12 cellular contexts compared by ENCODE assay signal in the genomic region with DNA sequence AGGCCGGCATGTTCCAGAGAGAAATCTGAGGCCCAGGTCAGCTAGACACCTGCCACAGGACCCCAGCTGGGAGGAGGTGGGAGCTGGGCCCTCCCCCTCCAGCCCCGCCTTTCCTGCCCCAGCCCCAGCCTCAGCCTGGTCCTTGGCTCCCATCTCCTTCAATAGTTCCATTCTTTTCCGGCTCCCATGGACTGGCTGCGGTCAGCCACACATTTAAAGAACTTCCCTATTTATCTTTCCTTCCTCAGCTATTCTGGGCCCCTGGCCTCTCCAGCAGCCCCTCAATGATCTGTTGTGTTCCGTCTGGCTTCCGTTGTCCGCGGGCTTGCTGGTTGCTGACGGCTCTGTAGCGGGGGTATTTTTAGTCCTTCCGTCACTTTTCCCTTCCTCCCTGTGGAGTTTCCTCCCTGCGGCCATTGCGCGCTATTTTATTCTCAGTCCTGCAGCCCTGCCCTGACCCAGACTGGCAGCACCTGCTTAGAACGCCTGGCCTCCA.
DNase-seq lines count a peak whose midpoint lies in the region; ATAC-seq lines count a peak whose summit lies in the region.
"Had no signal": no experiment of that assay in that cellular context is flagged by ENCODE, and none has a peak within 500 bp of the region (broad histone marks: within the 10 kb centered on the region; RNA-seq: fewer than 3 reads in every experiment).

No MANE protein-coding gene starts in this region.

- DNase-seq in stimulated activated naive CD8-positive, alpha-beta T cell treated with anti-CD3 and anti-CD28 coated beads, Interleukin-15, Interleukin-2, amounts not matched to agents 100 U/mL and 50 U/mL, for 24 hours: no peak
- DNase-seq in epidermal melanocyte (ENCODE audit: insufficient read length, low spot score): peak; percentile 93
- DNase-seq in midbrain (lab: John Stamatoyannopoulos, UW): peak; percentile 63
- no peak for DNase-seq in NCI-H510A (lab: John Stamatoyannopoulos, UW)
- no peak for DNase-seq in MG63
- no peak for DNase-seq in activated gamma-delta T cell (lab: John Stamatoyannopoulos, UW)
- DNase-seq: activated naive CD4-positive, alpha-beta T cell treated with Interleukin-2 at 50 U/mL for 16 hours; H7 had no signal

- no peak overlapping the region for H3K4me3 Mint-ChIP-seq in stimulated activated naive CD8-positive, alpha-beta T cell treated with anti-CD3 and anti-CD28 coated beads, Interleukin-15, Interleukin-2, amounts not matched to agents 100 ng/mL and 50 ng/mL, for 24 hours
- H3K4me3 Mint-ChIP-seq: B cell had no signal

- H3K36me3 ChIP-seq in MG63: peaks cover 8% of the 10 kb centered on the region
- H3K36me3 ChIP-seq: prostate gland had no signal

- no peaks in the 10 kb centered on the region for H3K4me1 Mint-ChIP-seq in stimulated activated naive CD8-positive, alpha-beta T cell treated with anti-CD3 and anti-CD28 coated beads, Interleukin-15, Interleukin-2, amounts not matched to agents 100 ng/mL and 50 ng/mL, for 24 hours (ENCODE audit: low read depth)
- H3K4me1 Mint-ChIP-seq: B cell had no signal

- H3K4me3 ChIP-seq in MG63: no peak overlapping the region
- H3K4me3 ChIP-seq: prostate gland had no signal

- no peak for ATAC-seq in stimulated activated naive CD8-positive, alpha-beta T cell treated with anti-CD3 and anti-CD28 coated beads, Interleukin-15, Interleukin-2, amounts not matched to agents 100 U/mL and 50 U/mL, for 24 hours
- ATAC-seq in HG03571 (IDR thresholded peaks at IDR 0.05; ENCODE audit: unreplicated experiment): no peak

- H3K27me3 ChIP-seq in MG63: no peaks in the 10 kb centered on the region

- H3K36me3 Mint-ChIP-seq in stimulated activated naive CD8-positive, alpha-beta T cell treated with anti-CD3 and anti-CD28 coated beads, Interleukin-15, Interleukin-2, amounts not matched to agents 100 ng/mL and 50 ng/mL, for 24 hours (ENCODE audit: low read depth): no peaks in the 10 kb centered on the region

- no peaks in the 10 kb centered on the region for H3K27me3 Mint-ChIP-seq in stimulated activated naive CD8-positive, alpha-beta T cell treated with anti-CD3 and anti-CD28 coated beads, Interleukin-15, Interleukin-2, amounts not matched to agents 100 ng/mL and 50 ng/mL, for 24 hours

- H3K27ac Mint-ChIP-seq in stimulated activated naive CD8-positive, alpha-beta T cell treated with anti-CD3 and anti-CD28 coated beads, Interleukin-15, Interleukin-2, amounts not matched to agents 100 ng/mL and 50 ng/mL, for 24 hours: peak overlapping the region; percentile 26
- H3K27ac Mint-ChIP-seq: B cell had no signal

- no peaks in the 10 kb centered on the region for H3K9me3 ChIP-seq in MG63
- H3K9me3 ChIP-seq: prostate gland had no signal

- no peaks in the 10 kb centered on the region for H3K9me3 Mint-ChIP-seq in stimulated activated naive CD8-positive, alpha-beta T cell treated with anti-CD3 and anti-CD28 coated beads, Interleukin-15, Interleukin-2, amounts not matched to agents 100 ng/mL and 50 ng/mL, for 24 hours

Comparison
In these comparisons a context has a peak if more than half of its experiments do, and no peak if none do; other contexts are left out.
1. DNase-seq: peak in epidermal melanocyte (single experiment) and midbrain (single experiment); none in stimulated activated naive CD8-positive, alpha-beta T cell treated with anti-CD3 and anti-CD28 coated beads, Interleukin-15, Interleukin-2, amounts not matched to agents 100 U/mL and 50 U/mL, for 24 hours (single experiment), NCI-H510A (single experiment), MG63 (single experiment) and activated gamma-delta T cell (single experiment).